ENCODE assay signal across 8 cellular contexts in the genomic region with DNA sequence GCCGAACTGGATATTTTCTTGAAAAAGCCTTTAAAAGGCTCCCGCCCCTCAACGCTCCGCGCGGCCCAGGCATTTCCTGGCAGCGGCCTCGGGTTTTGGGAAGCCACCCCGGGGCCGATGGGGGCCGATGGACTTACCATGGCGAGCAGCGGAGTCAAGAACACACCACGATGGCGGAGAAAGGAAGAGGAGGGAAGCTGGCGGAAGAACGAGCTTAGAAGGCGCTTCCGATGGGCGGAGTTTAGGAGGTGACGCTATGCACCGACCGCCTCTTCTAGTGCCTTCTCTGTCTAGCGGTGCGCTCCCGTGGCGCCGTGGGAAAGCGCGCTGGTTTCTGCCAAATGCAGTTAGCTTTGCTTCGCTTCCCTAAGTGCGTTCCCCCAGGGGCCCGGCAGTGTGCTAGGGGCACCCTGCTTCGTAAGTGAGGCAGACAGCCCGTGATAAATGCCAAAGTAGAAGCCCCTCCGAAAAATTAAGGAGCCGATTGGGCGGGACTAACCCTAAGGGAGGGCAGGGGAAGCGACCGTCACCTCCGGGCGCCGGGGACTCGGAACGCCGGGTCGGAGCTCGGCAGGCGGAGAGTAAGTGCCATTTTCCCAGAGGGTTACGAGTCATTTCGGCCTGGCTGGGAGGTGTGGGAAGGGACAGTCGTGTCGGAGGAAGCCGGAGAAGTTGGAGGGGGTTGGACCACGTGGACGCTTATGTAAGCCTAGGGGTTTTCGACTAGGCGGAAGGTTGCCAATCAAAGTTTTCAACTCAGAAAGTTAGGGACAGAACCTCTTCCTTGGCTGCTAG.
DNase-seq lines count a peak whose midpoint lies in the region; ATAC-seq lines count a peak whose summit lies in the region.

A gene (minus strand): TSS at position 194 of the 795 bp plus-strand sequence. CDS start 54 bp downstream, at position 140.

- DNase-seq in AG20443 (ENCODE audit: low spot score) (peak; percentile 79), NCI-H446 (lab: John Stamatoyannopoulos, UW) (peak; percentile 58 to 90), iris pigment epithelial cell (ENCODE audit: low read depth) (peak; percentile 90)
- DNase-seq in activated CD4-positive, CD25-positive, alpha-beta regulatory T cell treated with anti-CD3 and anti-CD28 coated beads, Interleukin-2, amount 50 U/mL, for 16 hours (ENCODE audit: low read depth, low spot score): peak; percentile 56
- peak; percentile 80 for DNase-seq in central memory CD4-positive, alpha-beta T cell
- peak; percentile 68 for DNase-seq in stimulated activated CD4-positive, alpha-beta T cell treated with anti-CD3 and anti-CD28 coated beads, Interleukin-12 subunit alpha, Interleukin-12 subunit beta, amount 100 ng/mL, for 4 hours

- ATAC-seq in GM19043 (IDR thresholded peaks at IDR 0.05; ENCODE audit: low read depth, unreplicated experiment): peak; percentile 92
- peak; percentile 92 for ATAC-seq in HG03354 (IDR thresholded peaks at IDR 0.05; ENCODE audit: poor library complexity, severe bottlenecking, unreplicated experiment)

Comparison
In these comparisons a context has a peak if more than half of its experiments do, and no peak if none do; other contexts are left out.
1. Peak in every context shown above with its lines: DNase-seq and ATAC-seq.